Comparison of ENCODE assay signal across 10 cellular contexts in the genomic region with DNA sequence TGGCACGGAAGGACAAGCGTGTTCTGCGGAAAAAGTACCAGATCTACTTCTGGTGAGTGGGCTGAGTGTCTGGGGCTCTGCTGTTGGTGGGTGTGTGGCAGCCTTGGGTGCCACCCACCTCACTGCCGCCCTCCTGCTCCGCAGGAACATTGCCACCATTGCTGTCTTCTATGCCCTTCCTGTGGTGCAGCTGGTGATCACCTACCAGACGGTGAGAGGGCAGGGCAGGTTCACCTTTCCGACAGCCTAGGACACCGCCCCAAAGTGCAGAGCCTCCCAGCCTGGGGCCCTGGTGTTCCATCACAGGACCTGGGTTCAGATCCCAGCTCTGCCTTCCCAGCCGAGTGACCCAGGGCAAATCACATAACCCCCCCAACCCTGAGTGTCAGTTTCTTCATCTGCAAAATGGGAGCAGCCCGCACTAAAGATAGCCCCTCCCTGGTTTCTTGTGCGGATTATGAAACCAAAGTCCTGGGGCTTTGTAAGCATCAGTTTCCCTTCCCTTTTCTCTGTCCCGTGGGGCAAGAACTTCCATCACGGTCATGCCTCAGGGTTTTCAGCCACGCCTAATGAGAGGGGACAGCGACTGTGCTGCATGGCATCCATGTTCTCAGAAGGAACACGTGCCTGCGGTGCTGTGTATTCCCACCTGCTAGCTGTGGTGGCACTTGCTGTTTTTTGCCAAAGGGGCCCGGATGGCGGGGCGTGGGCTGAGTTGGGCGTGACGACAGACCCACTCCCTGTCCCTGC. TPM values are rescaled to one million over a fixed set of nuclear protein-coding genes. Genes with fewer than 3 reads are reported as not detected.
A peak's percentile ranks its signal among the peaks of the same experiment; 100 is the strongest.
DNase-seq lines count a peak whose midpoint lies in the region; ATAC-seq, FAIRE-seq and TF ChIP-seq lines count a peak whose summit lies in the region.
"Had no signal": no experiment of that assay in that cellular context is flagged by ENCODE, and none has a peak within 500 bp of the region (broad histone marks: within the 10 kb centered on the region; RNA-seq: fewer than 3 reads in every experiment).

No MANE protein-coding gene starts in this region.

- no peaks in the 10 kb centered on the region for H3K9me3 ChIP-seq in HepG2 (ENCODE audit: low read length)
- H3K9me3 ChIP-seq: BE2C had no signal

- POLR2A ChIA-PET in HepG2 (lab: Yijun Ruan, JAX) = no interaction called here

- 99% methylated on average over 10 of the region's 22 CpGs for WGBS in HepG2 (ENCODE audit: low lambda C conversion rate)

- H2AFZ ChIP-seq in HepG2 (ENCODE audit: low read length) = no peak overlapping the region

- in situ Hi-C loops in HepG2 (cut with HindIII; ENCODE audit: extremely low pct_ligation_motif_present, low pct_unique_long_range_greater_than_20kb) = no loop called here

- CTCF ChIA-PET in HepG2 (lab: Yijun Ruan, JAX; ENCODE audit: low intra/inter-chr PET ratio, low total read pairs) = no interaction called here

- H3K4me2 ChIP-seq in HepG2 (ENCODE audit: low read depth, low read length) = no peak overlapping the region

- no peak overlapping the region for H3K4me3 ChIP-seq in HepG2 (replicated peaks in 1 of 3; ENCODE audit: insufficient read depth in 1 of 3, low read depth in 2 of 3, low read length in 3 of 3)

- no peaks in the 10 kb centered on the region for H4K20me1 ChIP-seq in HepG2 (ENCODE audit: insufficient read depth, low read length)

- intact Hi-C loops in HepG2 (cut with micrococcal nuclease; ENCODE audit: unreplicated experiment) = no loop called here

- H3K27me3 ChIP-seq in HepG2 (ENCODE audit: control insufficient read depth in 1 of 2, insufficient read depth in 2 of 2, low read length in 2 of 2) = no peaks in the 10 kb centered on the region
- H3K27me3 ChIP-seq: BE2C had no signal

- H3K9ac ChIP-seq in HepG2 (ENCODE audit: insufficient read depth, low read depth, low read length) = no peak overlapping the region

- H3K27ac ChIP-seq in HepG2 (ENCODE audit: extremely low read length, insufficient read depth, low read length) = no peak overlapping the region

- no peaks in the 10 kb centered on the region for H3K79me2 ChIP-seq in HepG2 (ENCODE audit: insufficient read depth, low read length)

- TF ChIP-seq RAD21 in HepG2 (CRISPR knock-in tag; IDR thresholded peaks at IDR 0.05) = no peak

- TF ChIP-seq EP300 in HepG2 (IDR thresholded peaks at IDR 0.05; ENCODE audit: low read depth in 2 of 2, low read length in 2 of 2) (no peak), HepG2 (CRISPR knock-in tag; IDR thresholded peaks at IDR 0.05; ENCODE audit: borderline replicate concordance) (no peak)

- peaks cover 15% of the 10 kb centered on the region for H3K4me1 ChIP-seq in HepG2 (ENCODE audit: insufficient read depth, low read length)
- H3K4me1 ChIP-seq: BE2C had no signal

- DNase-seq in CD1c-positive myeloid dendritic cell (ENCODE audit: extremely low spot score) (peak; percentile 93), NOMO-1 (lab: John Stamatoyannopoulos, UW; ENCODE audit: unreplicated experiment in 2 of 2) (peak; percentile 83 to 92), HepG2 (ENCODE audit: low spot score) (no peak), NCI-H1436 (lab: John Stamatoyannopoulos, UW) (no peak)
- DNase-seq in activated CD8-positive, alpha-beta memory T cell treated with anti-CD3 and anti-CD28 coated beads for 24 hours = no peak
- DNase-seq: amniotic stem cell, BE2C had no signal

- no peak for FAIRE-seq in HepG2 (lab: Jason Lieb, UNC)

- TF ChIP-seq POLR2A in HepG2 (IDR thresholded peaks at IDR 0.05; ENCODE audit: insufficient read depth in 1 of 2, low read depth in 2 of 2, low read length in 2 of 2) = no peak

- peak; percentile 55 for ATAC-seq in GM21526 (IDR thresholded peaks at IDR 0.05; ENCODE audit: low FRiP score, unreplicated experiment)
- ATAC-seq in HepG2 = no peak
- no peak for ATAC-seq in GM19324 (IDR thresholded peaks at IDR 0.05; ENCODE audit: low FRiP score, unreplicated experiment)
- no peak for ATAC-seq in HG03280 (IDR thresholded peaks at IDR 0.05; ENCODE audit: unreplicated experiment)

- TF ChIP-seq CTCF in HepG2 (CRISPR knock-in tag; IDR thresholded peaks at IDR 0.05) = no peak

- peaks cover 8 to 18% of the 10 kb centered on the region in 2 experiments; a peak in 4 of 5 replicates for H3K36me3 ChIP-seq in HepG2 (replicated peaks in 1 of 2; ENCODE audit: control insufficient read depth in 1 of 2, insufficient read depth in 2 of 2, low read length in 2 of 2)

- no TSS peak for BruUV-seq in HepG2 (replicated peaks; lab: Mats Ljungman, UMichigan)

RNA-seq across cellular contexts. Expression of gene TAGLN, which starts 9.8 kb away (rescaled TPM):
- total RNA-seq in HepG2 (2016; rRNA removed; fragmentation: Illumina TruSeq; extraction: Trizol) = 75.4 and 93.7 TPM in 2 replicates
- 15.8 and 16.5 TPM in 2 replicates for total RNA-seq in HepG2 (2016; cell fraction: cytosol; rRNA removed; fragmentation: Illumina TruSeq; extraction: Trizol; ENCODE audit: low read depth)
- total RNA-seq in HepG2 (2016; cell fraction: insoluble cytoplasmic fraction; rRNA removed; fragmentation: Illumina TruSeq; extraction: Trizol) = 83.7 and 102 TPM in 2 replicates
- total RNA-seq in HepG2 (2016; cell fraction: membrane; rRNA removed; fragmentation: Illumina TruSeq; extraction: Trizol) = 20.1 and 22.3 TPM in 2 replicates
- total RNA-seq in HepG2 (2016; cell fraction: nucleus; rRNA removed; fragmentation: Illumina TruSeq; extraction: Trizol) = 36.8 and 37.1 TPM in 2 replicates
- 12.6 and 14.1 TPM in 2 replicates for polyA plus RNA-seq in HepG2 (2011; rRNA removed)
- 11.6 and 11.8 TPM in 2 replicates for polyA plus RNA-seq in HepG2 (2011; cell fraction: cytosol; rRNA removed)
- 25.0 and 34.5 TPM in 2 replicates for polyA plus RNA-seq in HepG2 (2011; cell fraction: nucleus; rRNA removed)
- polyA plus RNA-seq in HepG2 (2012) = 3.6 and 5.8 TPM in 2 replicates
- 19.4 and 20.0 TPM in 2 replicates for polyA plus RNA-seq in HepG2 (2016; cell fraction: cytosol; fragmentation: Illumina TruSeq; extraction: Trizol; ENCODE audit: low read depth)
- polyA plus RNA-seq in HepG2 (2016; cell fraction: insoluble cytoplasmic fraction; fragmentation: Illumina TruSeq; extraction: Trizol; ENCODE audit: low read depth) = 110 TPM in 2 replicates
- 20.4 and 20.8 TPM in 2 replicates for polyA plus RNA-seq in HepG2 (2016; cell fraction: membrane; fragmentation: Illumina TruSeq; extraction: Trizol; ENCODE audit: low read depth)
- polyA plus RNA-seq in HepG2 (2016; cell fraction: nucleus; fragmentation: Illumina TruSeq; extraction: Trizol; ENCODE audit: insufficient read depth, low read depth) = 55.4 and 61.9 TPM in 2 replicates
- 1.5 and 8.0 TPM in 2 replicates for polyA minus RNA-seq in HepG2 (2011; rRNA and poly(A)+ RNA removed; ENCODE audit: low replicate concordance)
- polyA minus RNA-seq in HepG2 (2011; cell fraction: cytosol; rRNA and poly(A)+ RNA removed) = 2.4 and 3.3 TPM in 2 replicates
- 5.0 and 7.5 TPM in 2 replicates for polyA minus RNA-seq in HepG2 (2011; cell fraction: nucleus; rRNA and poly(A)+ RNA removed)

RNA-seq across cellular contexts. Expression of gene SIDT2, which starts 10.8 kb away (rescaled TPM):
- 6.8 and 11.5 TPM in 2 replicates for total RNA-seq in HepG2 (2016; rRNA removed; fragmentation: Illumina TruSeq; extraction: Trizol)
- 8.7 and 10.3 TPM in 2 replicates for total RNA-seq in HepG2 (2016; cell fraction: cytosol; rRNA removed; fragmentation: Illumina TruSeq; extraction: Trizol; ENCODE audit: low read depth)
- 6.4 and 12.0 TPM in 2 replicates for total RNA-seq in HepG2 (2016; cell fraction: insoluble cytoplasmic fraction; rRNA removed; fragmentation: Illumina TruSeq; extraction: Trizol)
- total RNA-seq in HepG2 (2016; cell fraction: membrane; rRNA removed; fragmentation: Illumina TruSeq; extraction: Trizol) = 8.6 and 9.5 TPM in 2 replicates
- 15.6 and 17.2 TPM in 2 replicates for total RNA-seq in HepG2 (2016; cell fraction: nucleus; rRNA removed; fragmentation: Illumina TruSeq; extraction: Trizol)
- 26.8 and 28.0 TPM in 2 replicates for polyA plus RNA-seq in HepG2 (2011; rRNA removed)
- 10.5 and 14.3 TPM in 2 replicates for polyA plus RNA-seq in HepG2 (2011; cell fraction: cytosol; rRNA removed)
- polyA plus RNA-seq in HepG2 (2011; cell fraction: nucleus; rRNA removed) = 82.0 and 109 TPM in 2 replicates
- polyA plus RNA-seq in HepG2 (2012) = 15.1 and 15.4 TPM in 2 replicates
- 1.9 and 2.2 TPM in 2 replicates for polyA plus RNA-seq in HepG2 (2016; cell fraction: cytosol; fragmentation: Illumina TruSeq; extraction: Trizol; ENCODE audit: low read depth)
- polyA plus RNA-seq in HepG2 (2016; cell fraction: insoluble cytoplasmic fraction; fragmentation: Illumina TruSeq; extraction: Trizol; ENCODE audit: low read depth) = 7.8 and 8.9 TPM in 2 replicates
- polyA plus RNA-seq in HepG2 (2016; cell fraction: membrane; fragmentation: Illumina TruSeq; extraction: Trizol; ENCODE audit: low read depth) = 6.0 and 6.6 TPM in 2 replicates
- 24.9 and 26.7 TPM in 2 replicates for polyA plus RNA-seq in HepG2 (2016; cell fraction: nucleus; fragmentation: Illumina TruSeq; extraction: Trizol; ENCODE audit: insufficient read depth, low read depth)
- 25.1 and 71.4 TPM in 2 replicates for polyA minus RNA-seq in HepG2 (2011; rRNA and poly(A)+ RNA removed; ENCODE audit: low replicate concordance)
- polyA minus RNA-seq in HepG2 (2011; cell fraction: cytosol; rRNA and poly(A)+ RNA removed) = 11.7 and 19.1 TPM in 2 replicates
- 32.3 and 34.8 TPM in 2 replicates for polyA minus RNA-seq in HepG2 (2011; cell fraction: nucleus; rRNA and poly(A)+ RNA removed)

RNA-seq across cellular contexts. Expression of gene PCSK7, which starts 42.5 kb away (rescaled TPM):
- 6.8 and 13.8 TPM in 2 replicates for total RNA-seq in HepG2 (2016; rRNA removed; fragmentation: Illumina TruSeq; extraction: Trizol)
- 7.8 and 8.9 TPM in 2 replicates for total RNA-seq in HepG2 (2016; cell fraction: cytosol; rRNA removed; fragmentation: Illumina TruSeq; extraction: Trizol; ENCODE audit: low read depth)
- 8.1 and 12.0 TPM in 2 replicates for total RNA-seq in HepG2 (2016; cell fraction: insoluble cytoplasmic fraction; rRNA removed; fragmentation: Illumina TruSeq; extraction: Trizol)
- 6.1 and 6.3 TPM in 2 replicates for total RNA-seq in HepG2 (2016; cell fraction: membrane; rRNA removed; fragmentation: Illumina TruSeq; extraction: Trizol)
- 16.5 and 17.3 TPM in 2 replicates for total RNA-seq in HepG2 (2016; cell fraction: nucleus; rRNA removed; fragmentation: Illumina TruSeq; extraction: Trizol)
- 13.4 and 14.4 TPM in 2 replicates for polyA plus RNA-seq in HepG2 (2011; rRNA removed)
- 6.8 and 10.0 TPM in 2 replicates for polyA plus RNA-seq in HepG2 (2011; cell fraction: cytosol; rRNA removed)
- 63.6 and 86.3 TPM in 2 replicates for polyA plus RNA-seq in HepG2 (2011; cell fraction: nucleus; rRNA removed)
- polyA plus RNA-seq in HepG2 (2012) = 4.8 and 7.7 TPM in 2 replicates
- 1.6 and 1.8 TPM in 2 replicates for polyA plus RNA-seq in HepG2 (2016; cell fraction: cytosol; fragmentation: Illumina TruSeq; extraction: Trizol; ENCODE audit: low read depth)
- 7.1 and 8.6 TPM in 2 replicates for polyA plus RNA-seq in HepG2 (2016; cell fraction: insoluble cytoplasmic fraction; fragmentation: Illumina TruSeq; extraction: Trizol; ENCODE audit: low read depth)
- polyA plus RNA-seq in HepG2 (2016; cell fraction: membrane; fragmentation: Illumina TruSeq; extraction: Trizol; ENCODE audit: low read depth) = 3.0 and 4.2 TPM in 2 replicates
- polyA plus RNA-seq in HepG2 (2016; cell fraction: nucleus; fragmentation: Illumina TruSeq; extraction: Trizol; ENCODE audit: insufficient read depth, low read depth) = 59.8 and 63.8 TPM in 2 replicates
- polyA minus RNA-seq in HepG2 (2011; rRNA and poly(A)+ RNA removed; ENCODE audit: low replicate concordance) = 16.5 and 37.7 TPM in 2 replicates
- 3.3 and 6.0 TPM in 2 replicates for polyA minus RNA-seq in HepG2 (2011; cell fraction: cytosol; rRNA and poly(A)+ RNA removed)
- 13.0 and 13.4 TPM in 2 replicates for polyA minus RNA-seq in HepG2 (2011; cell fraction: nucleus; rRNA and poly(A)+ RNA removed)

RNA-seq across cellular contexts. Expression of gene RNF214, which starts 43.1 kb away (rescaled TPM):
- total RNA-seq in HepG2 (2016; rRNA removed; fragmentation: Illumina TruSeq; extraction: Trizol) = 10.7 and 12.4 TPM in 2 replicates
- total RNA-seq in HepG2 (2016; cell fraction: cytosol; rRNA removed; fragmentation: Illumina TruSeq; extraction: Trizol; ENCODE audit: low read depth) = 4.7 and 5.5 TPM in 2 replicates
- total RNA-seq in HepG2 (2016; cell fraction: insoluble cytoplasmic fraction; rRNA removed; fragmentation: Illumina TruSeq; extraction: Trizol) = 10.0 and 10.5 TPM in 2 replicates
- total RNA-seq in HepG2 (2016; cell fraction: membrane; rRNA removed; fragmentation: Illumina TruSeq; extraction: Trizol) = 8.0 and 9.2 TPM in 2 replicates
- total RNA-seq in HepG2 (2016; cell fraction: nucleus; rRNA removed; fragmentation: Illumina TruSeq; extraction: Trizol) = 11.2 and 11.4 TPM in 2 replicates
- 12.6 and 12.8 TPM in 2 replicates for polyA plus RNA-seq in HepG2 (2011; rRNA removed)
- 5.0 and 8.9 TPM in 2 replicates for polyA plus RNA-seq in HepG2 (2011; cell fraction: cytosol; rRNA removed)
- polyA plus RNA-seq in HepG2 (2011; cell fraction: nucleus; rRNA removed) = 20.8 and 21.2 TPM in 2 replicates
- 9.1 and 10.6 TPM in 2 replicates for polyA plus RNA-seq in HepG2 (2012)
- polyA plus RNA-seq in HepG2 (2016; cell fraction: cytosol; fragmentation: Illumina TruSeq; extraction: Trizol; ENCODE audit: low read depth) = 2.7 and 3.1 TPM in 2 replicates
- 10.6 and 13.7 TPM in 2 replicates for polyA plus RNA-seq in HepG2 (2016; cell fraction: insoluble cytoplasmic fraction; fragmentation: Illumina TruSeq; extraction: Trizol; ENCODE audit: low read depth)
- 4.7 and 5.8 TPM in 2 replicates for polyA plus RNA-seq in HepG2 (2016; cell fraction: membrane; fragmentation: Illumina TruSeq; extraction: Trizol; ENCODE audit: low read depth)
- polyA plus RNA-seq in HepG2 (2016; cell fraction: nucleus; fragmentation: Illumina TruSeq; extraction: Trizol; ENCODE audit: insufficient read depth, low read depth) = 26.2 and 27.4 TPM in 2 replicates
- 20.7 and 43.7 TPM in 2 replicates for polyA minus RNA-seq in HepG2 (2011; rRNA and poly(A)+ RNA removed; ENCODE audit: low replicate concordance)
- polyA minus RNA-seq in HepG2 (2011; cell fraction: cytosol; rRNA and poly(A)+ RNA removed) = 10.5 and 12.9 TPM in 2 replicates
- 18.7 and 20.5 TPM in 2 replicates for polyA minus RNA-seq in HepG2 (2011; cell fraction: nucleus; rRNA and poly(A)+ RNA removed)

RNA-seq across cellular contexts. Expression of gene PAFAH1B2, which starts 45.3 kb away (rescaled TPM):
- total RNA-seq in HepG2 (2016; rRNA removed; fragmentation: Illumina TruSeq; extraction: Trizol) = 104 and 178 TPM in 2 replicates
- total RNA-seq in HepG2 (2016; cell fraction: cytosol; rRNA removed; fragmentation: Illumina TruSeq; extraction: Trizol; ENCODE audit: low read depth) = 34.4 and 37.3 TPM in 2 replicates
- total RNA-seq in HepG2 (2016; cell fraction: insoluble cytoplasmic fraction; rRNA removed; fragmentation: Illumina TruSeq; extraction: Trizol) = 107 and 164 TPM in 2 replicates
- total RNA-seq in HepG2 (2016; cell fraction: membrane; rRNA removed; fragmentation: Illumina TruSeq; extraction: Trizol) = 37.1 and 43.1 TPM in 2 replicates
- 42.3 and 46.9 TPM in 2 replicates for total RNA-seq in HepG2 (2016; cell fraction: nucleus; rRNA removed; fragmentation: Illumina TruSeq; extraction: Trizol)
- 27.0 and 28.8 TPM in 2 replicates for polyA plus RNA-seq in HepG2 (2011; rRNA removed)
- 21.8 and 24.3 TPM in 2 replicates for polyA plus RNA-seq in HepG2 (2011; cell fraction: cytosol; rRNA removed)
- polyA plus RNA-seq in HepG2 (2011; cell fraction: nucleus; rRNA removed) = 15.1 and 15.4 TPM in 2 replicates
- 23.9 and 26.9 TPM in 2 replicates for polyA plus RNA-seq in HepG2 (2012)
- 2.7 and 3.0 TPM in 2 replicates for polyA plus RNA-seq in HepG2 (2016; cell fraction: cytosol; fragmentation: Illumina TruSeq; extraction: Trizol; ENCODE audit: low read depth)
- polyA plus RNA-seq in HepG2 (2016; cell fraction: insoluble cytoplasmic fraction; fragmentation: Illumina TruSeq; extraction: Trizol; ENCODE audit: low read depth) = 70.7 and 75.2 TPM in 2 replicates
- 12.5 and 14.8 TPM in 2 replicates for polyA plus RNA-seq in HepG2 (2016; cell fraction: membrane; fragmentation: Illumina TruSeq; extraction: Trizol; ENCODE audit: low read depth)
- polyA plus RNA-seq in HepG2 (2016; cell fraction: nucleus; fragmentation: Illumina TruSeq; extraction: Trizol; ENCODE audit: insufficient read depth, low read depth) = 26.9 and 30.3 TPM in 2 replicates
- polyA minus RNA-seq in HepG2 (2011; rRNA and poly(A)+ RNA removed; ENCODE audit: low replicate concordance) = 84.0 and 119 TPM in 2 replicates
- 68.8 and 69.8 TPM in 2 replicates for polyA minus RNA-seq in HepG2 (2011; cell fraction: cytosol; rRNA and poly(A)+ RNA removed)
- polyA minus RNA-seq in HepG2 (2011; cell fraction: nucleus; rRNA and poly(A)+ RNA removed) = 42.0 and 56.1 TPM in 2 replicates

Comparison
In these comparisons a context has a peak if more than half of its experiments do, and no peak if none do; other contexts are left out.
1. DNase-seq: peak in CD1c-positive myeloid dendritic cell (single experiment) and NOMO-1 (2 of 2); none in HepG2 (single experiment), NCI-H1436 (single experiment) and activated CD8-positive, alpha-beta memory T cell treated with anti-CD3 and anti-CD28 coated beads for 24 hours (single experiment).